Comparison of ENCODE assay signal across 10 cellular contexts in the genomic region with DNA sequence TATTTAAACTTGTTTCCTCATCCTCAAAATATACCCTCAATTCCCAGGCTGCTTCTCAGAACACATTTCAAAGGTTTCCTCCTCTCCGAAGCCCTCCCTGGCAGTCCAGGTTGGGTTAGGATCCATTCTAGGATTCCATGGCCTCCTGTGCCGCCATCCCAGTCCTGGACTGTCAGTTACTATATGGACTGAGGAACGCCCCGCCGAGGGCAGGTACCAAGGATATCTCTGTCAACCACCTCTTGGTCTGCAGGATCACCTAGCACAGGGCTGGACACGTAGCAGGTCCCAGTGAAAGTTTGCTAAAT. TPM values are rescaled to one million over a fixed set of nuclear protein-coding genes. Genes with fewer than 3 reads are reported as not detected.
DNase-seq lines count a peak whose midpoint lies in the region; ATAC-seq and TF ChIP-seq lines count a peak whose summit lies in the region.
"Had no signal": no experiment of that assay in that cellular context is flagged by ENCODE, and none has a peak within 500 bp of the region (broad histone marks: within the 10 kb centered on the region; RNA-seq: fewer than 3 reads in every experiment).

No MANE protein-coding gene starts in this region.

- TF ChIP-seq POLR2A in erythroblast (IDR thresholded peaks at IDR 0.05; ENCODE audit: low read length), result no peak

- no peaks in the 10 kb centered on the region for H3K9me3 Mint-ChIP-seq in stimulated activated naive CD8-positive, alpha-beta T cell treated with anti-CD3 and anti-CD28 coated beads, Interleukin-15, Interleukin-2, amounts not matched to agents 100 ng/mL and 50 ng/mL, for 24 hours
- no peaks in the 10 kb centered on the region for H3K9me3 Mint-ChIP-seq in immature natural killer cell

- H3K27me3 Mint-ChIP-seq in stimulated activated naive CD8-positive, alpha-beta T cell treated with anti-CD3 and anti-CD28 coated beads, Interleukin-15, Interleukin-2, amounts not matched to agents 100 ng/mL and 50 ng/mL, for 24 hours, result no peaks in the 10 kb centered on the region
- peaks cover 15 to 17% (median 15%) of the 10 kb centered on the region in 3 donors for H3K27me3 Mint-ChIP-seq in immature natural killer cell (ENCODE audit: low read depth in 3 of 3)

- H3K27ac Mint-ChIP-seq in stimulated activated naive CD8-positive, alpha-beta T cell treated with anti-CD3 and anti-CD28 coated beads, Interleukin-15, Interleukin-2, amounts not matched to agents 100 ng/mL and 50 ng/mL, for 24 hours, result no peak overlapping the region
- peak overlapping the region in 5 of 6 donors; percentile 23 to 98 (median 90) for H3K27ac Mint-ChIP-seq in immature natural killer cell

- ATAC-seq in stimulated activated naive CD8-positive, alpha-beta T cell treated with anti-CD3 and anti-CD28 coated beads, Interleukin-15, Interleukin-2, amounts not matched to agents 100 U/mL and 50 U/mL, for 24 hours, result no peak

- H3K4me3 Mint-ChIP-seq in stimulated activated naive CD8-positive, alpha-beta T cell treated with anti-CD3 and anti-CD28 coated beads, Interleukin-15, Interleukin-2, amounts not matched to agents 100 ng/mL and 50 ng/mL, for 24 hours, result peak overlapping the region; percentile 21
- peak overlapping the region; percentile 38 to 76 (median 63) for H3K4me3 Mint-ChIP-seq in immature natural killer cell

- H3K36me3 Mint-ChIP-seq in stimulated activated naive CD8-positive, alpha-beta T cell treated with anti-CD3 and anti-CD28 coated beads, Interleukin-15, Interleukin-2, amounts not matched to agents 100 ng/mL and 50 ng/mL, for 24 hours (ENCODE audit: low read depth), result peaks cover 6% of the 10 kb centered on the region
- H3K36me3 Mint-ChIP-seq in immature natural killer cell, result peaks cover 0 to 4% (median under 1%) of the 10 kb centered on the region in 3 donors

- H3K4me1 Mint-ChIP-seq in stimulated activated naive CD8-positive, alpha-beta T cell treated with anti-CD3 and anti-CD28 coated beads, Interleukin-15, Interleukin-2, amounts not matched to agents 100 ng/mL and 50 ng/mL, for 24 hours (ENCODE audit: low read depth), result peaks cover 16% of the 10 kb centered on the region
- peaks cover 20 to 21% of the 10 kb centered on the region in 2 donors for H3K4me1 Mint-ChIP-seq in immature natural killer cell

- DNase-seq in stimulated activated naive CD8-positive, alpha-beta T cell treated with anti-CD3 and anti-CD28 coated beads, Interleukin-15, Interleukin-2, amounts not matched to agents 100 U/mL and 50 U/mL, for 24 hours, result no peak
- DNase-seq in immature natural killer cell, result no peak
- DNase-seq in erythroblast (lab: John Stamatoyannopoulos, UW), result no peak
- no peak for DNase-seq in LoVo (ENCODE audit: low spot score)
- DNase-seq in HCEC 1CT, result no peak
- DNase-seq: activated CD4-positive, alpha-beta T cell treated with anti-CD3 and anti-CD28 coated beads for 1 hour; central memory CD4-positive, alpha-beta T cell; NCI-H1417; stimulated activated CD4-positive, alpha-beta T cell treated with anti-CD3 and anti-CD28 coated beads, Interleukin-4, amount 100 ng/mL, for 1 hour had no signal

RNA-seq across cellular contexts. Expression of gene SERTAD3, which starts 1.5 kb away (rescaled TPM):
- 10 to 100 TPM; 25.9 to 82.2 (median 62.0) TPM for polyA plus RNA-seq in immature natural killer cell

RNA-seq across cellular contexts. Expression of gene SERTAD1, which starts 19.8 kb away (rescaled TPM):
- polyA plus RNA-seq in immature natural killer cell, result 10 to 100 TPM; 45.2 to 55.2 (median 49.3) TPM

RNA-seq across cellular contexts. Expression of gene BLVRB, which starts 20.0 kb away (rescaled TPM):
- 10 to 100 TPM; 30.8 to 52.5 (median 45.9) TPM for polyA plus RNA-seq in immature natural killer cell

RNA-seq across cellular contexts. Expression of gene SPTBN4, which starts 21.2 kb away (rescaled TPM):
- under 1 TPM in 1 of 3 donors, not detected in 2; 0.26 TPM for polyA plus RNA-seq in immature natural killer cell

RNA-seq across cellular contexts. Expression of gene PRX, which starts 32.4 kb away (rescaled TPM):
- polyA plus RNA-seq in immature natural killer cell, result 10 to 100 TPM in 1 of 3 donors, 1 to 10 TPM in 1, under 1 TPM in 1; 0.62 to 13.0 (median 1.2) TPM
